12 cellular contexts compared by ENCODE assay signal in the genomic region with DNA sequence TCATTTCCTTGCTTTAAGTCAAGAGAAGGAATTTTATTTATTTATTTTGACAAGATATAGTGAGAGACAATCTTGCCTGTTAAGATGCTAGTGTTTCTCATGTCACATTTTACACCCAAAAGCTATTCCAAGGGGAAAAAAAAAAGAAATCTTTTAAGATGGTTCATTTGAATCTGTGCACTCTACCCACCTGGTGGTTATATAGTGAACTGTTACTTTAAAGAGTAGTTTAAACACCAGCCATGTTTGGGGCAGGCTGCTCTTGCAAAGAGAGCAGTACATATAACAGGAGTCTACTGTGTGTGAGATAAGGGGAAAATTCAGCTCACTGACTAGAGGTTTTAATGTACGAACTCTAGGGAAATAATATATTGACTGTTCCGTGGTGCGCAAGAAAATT. TPM values are rescaled to one million over a fixed set of nuclear protein-coding genes. Genes with fewer than 3 reads are reported as not detected.
DNase-seq lines count a peak whose midpoint lies in the region; ATAC-seq and TF ChIP-seq lines count a peak whose summit lies in the region.
"Had no signal": no experiment of that assay in that cellular context is flagged by ENCODE, and none has a peak within 500 bp of the region (broad histone marks: within the 10 kb centered on the region; RNA-seq: fewer than 3 reads in every experiment).

No MANE protein-coding gene starts in this region.

- H3K79me2 ChIP-seq in mesendoderm (ENCODE audit: control insufficient read depth, insufficient read depth, low read length), result no peaks in the 10 kb centered on the region

- H3K4me1 ChIP-seq in mesendoderm (ENCODE audit: control insufficient read depth, low read depth, low read length), result no peaks in the 10 kb centered on the region

- no peak overlapping the region for H2BK5ac ChIP-seq in mesendoderm (ENCODE audit: low read length)

- intact Hi-C loops in Calu3 (cut with micrococcal nuclease; ENCODE audit: unreplicated experiment), result no loop called here

- peaks cover 26% of the 10 kb centered on the region for H3K27me3 Mint-ChIP-seq in activated CD8-positive, alpha-beta memory T cell treated with anti-CD3 and anti-CD28 coated beads, Interleukin-2, amount 10 ng/mL, durations not matched to agents 7 days and 5 days
- H3K27me3 Mint-ChIP-seq in Calu3 (ENCODE audit: unreplicated experiment), result peaks cover 67% of the 10 kb centered on the region

- peak; percentile 66 for DNase-seq in NCI-H1417 treated with DMSO at 0.1 percent for 48 hours (lab: John Stamatoyannopoulos, UW)
- peak; percentile 25 for DNase-seq in RKO (ENCODE audit: low spot score)
- peak; percentile 45 for DNase-seq in mesendoderm
- no peak for DNase-seq in activated CD8-positive, alpha-beta memory T cell treated with anti-CD3 and anti-CD28 coated beads, Interleukin-2, amount 10 ng/mL, durations not matched to agents 7 days and 5 days
- DNase-seq in Calu3, result no peak
- DNase-seq: activated CD8-positive, alpha-beta memory T cell treated with anti-CD3 and anti-CD28 coated beads for 24 hours; activated naive CD8-positive, alpha-beta T cell treated with anti-CD3 and anti-CD28 coated beads, Interleukin-2, amount 10 ng/mL, durations not matched to agents 7 days and 5 days; heart right ventricle had no signal

- CTCF ChIA-PET in activated CD8-positive, alpha-beta memory T cell treated with anti-CD3 and anti-CD28 coated beads, Interleukin-2, amount 10 ng/mL, durations not matched to agents 7 days and 5 days (lab: Charles Lee), result no interaction called here
- CTCF ChIA-PET in Calu3 (lab: Charles Lee), result no interaction called here

- no peak overlapping the region for H3K27ac Mint-ChIP-seq in activated CD8-positive, alpha-beta memory T cell treated with anti-CD3 and anti-CD28 coated beads, Interleukin-2, amount 10 ng/mL, durations not matched to agents 7 days and 5 days
- no peak overlapping the region for H3K27ac Mint-ChIP-seq in Calu3 (ENCODE audit: unreplicated experiment)
- H3K27ac Mint-ChIP-seq: activated naive CD8-positive, alpha-beta T cell treated with anti-CD3 and anti-CD28 coated beads, Interleukin-2, amount 10 ng/mL, durations not matched to agents 7 days and 5 days had no signal

- no peak overlapping the region for H3K4ac ChIP-seq in mesendoderm (ENCODE audit: low read depth, low read length)

- BruUV-seq in Calu3 (replicated peaks; lab: Mats Ljungman, UMichigan), result no TSS peak

- peaks cover 3% of the 10 kb centered on the region for H3K9me3 Mint-ChIP-seq in activated CD8-positive, alpha-beta memory T cell treated with anti-CD3 and anti-CD28 coated beads, Interleukin-2, amount 10 ng/mL, durations not matched to agents 7 days and 5 days (ENCODE audit: low read depth)
- no peaks in the 10 kb centered on the region for H3K9me3 Mint-ChIP-seq in Calu3 (ENCODE audit: low read depth, unreplicated experiment)
- H3K9me3 Mint-ChIP-seq: activated naive CD8-positive, alpha-beta T cell treated with anti-CD3 and anti-CD28 coated beads, Interleukin-2, amount 10 ng/mL, durations not matched to agents 7 days and 5 days had no signal

- H3K27ac ChIP-seq in mesendoderm (ENCODE audit: low read depth, low read length), result no peak overlapping the region
- H3K27ac ChIP-seq: heart right ventricle had no signal

- peaks cover 6% of the 10 kb centered on the region for H3K4me1 Mint-ChIP-seq in activated CD8-positive, alpha-beta memory T cell treated with anti-CD3 and anti-CD28 coated beads, Interleukin-2, amount 10 ng/mL, durations not matched to agents 7 days and 5 days
- no peaks in the 10 kb centered on the region for H3K4me1 Mint-ChIP-seq in Calu3 (ENCODE audit: low read depth, unreplicated experiment)

- H3K18ac ChIP-seq in mesendoderm (ENCODE audit: low read length), result no peak overlapping the region

- no peak overlapping the region for H3K56ac ChIP-seq in mesendoderm (ENCODE audit: low read length)

- H3K27me3 ChIP-seq in mesendoderm (ENCODE audit: insufficient read depth, low read length, poor library complexity), result no peaks in the 10 kb centered on the region

- no peak overlapping the region for H3K4me2 ChIP-seq in mesendoderm (ENCODE audit: low read length)

- no peak overlapping the region for H3K4me3 ChIP-seq in mesendoderm (ENCODE audit: low read length)
- H3K4me3 ChIP-seq: heart right ventricle had no signal

- no peak overlapping the region for H2BK15ac ChIP-seq in mesendoderm (replicated peaks; ENCODE audit: low read depth)

- H3K23ac ChIP-seq in mesendoderm (ENCODE audit: low read length), result no peak overlapping the region

- WGBS in mesendoderm (ENCODE audit: extremely low coverage, insufficient coverage, low lambda C conversion rate), result no CpG with 5 or more reads among the region's 3 CpGs

- TF ChIP-seq CTCF in Calu3 (IDR thresholded peaks at IDR 0.05; ENCODE audit: unreplicated experiment), result no peak

- H4K8ac ChIP-seq in mesendoderm (ENCODE audit: low read depth, low read length), result no peak overlapping the region

- no peak overlapping the region for H3K9ac ChIP-seq in mesendoderm (ENCODE audit: low read length)

- no peak overlapping the region for H3K4me3 Mint-ChIP-seq in activated CD8-positive, alpha-beta memory T cell treated with anti-CD3 and anti-CD28 coated beads, Interleukin-2, amount 10 ng/mL, durations not matched to agents 7 days and 5 days
- H3K4me3 Mint-ChIP-seq in Calu3 (ENCODE audit: low read depth, unreplicated experiment), result no peak overlapping the region
- H3K4me3 Mint-ChIP-seq: activated naive CD8-positive, alpha-beta T cell treated with anti-CD3 and anti-CD28 coated beads, Interleukin-2, amount 10 ng/mL, durations not matched to agents 7 days and 5 days had no signal

- no peak overlapping the region for H4K5ac ChIP-seq in mesendoderm (ENCODE audit: low read length)

- no peaks in the 10 kb centered on the region for H3K79me1 ChIP-seq in mesendoderm (ENCODE audit: low read length)

- H3K36me3 Mint-ChIP-seq in activated CD8-positive, alpha-beta memory T cell treated with anti-CD3 and anti-CD28 coated beads, Interleukin-2, amount 10 ng/mL, durations not matched to agents 7 days and 5 days, result no peaks in the 10 kb centered on the region
- H3K36me3 Mint-ChIP-seq in Calu3 (ENCODE audit: insufficient read depth, unreplicated experiment), result no peaks in the 10 kb centered on the region
- H3K36me3 Mint-ChIP-seq: activated naive CD8-positive, alpha-beta T cell treated with anti-CD3 and anti-CD28 coated beads, Interleukin-2, amount 10 ng/mL, durations not matched to agents 7 days and 5 days had no signal

- no peak overlapping the region for H2BK120ac ChIP-seq in mesendoderm (ENCODE audit: low read depth, low read length)

- no peak overlapping the region for H2AK5ac ChIP-seq in mesendoderm (ENCODE audit: low read length)

- ATAC-seq in GM18861 (IDR thresholded peaks at IDR 0.05; ENCODE audit: unreplicated experiment), result peak; percentile 51
- no peak for ATAC-seq in activated CD8-positive, alpha-beta memory T cell treated with anti-CD3 and anti-CD28 coated beads, Interleukin-2, amount 10 ng/mL, durations not matched to agents 7 days and 5 days
- no peak for ATAC-seq in HG02571 (IDR thresholded peaks at IDR 0.05; ENCODE audit: unreplicated experiment)
- no peak for ATAC-seq in HG02623 (IDR thresholded peaks at IDR 0.05; ENCODE audit: unreplicated experiment)
- ATAC-seq: heart right ventricle had no signal

- no peaks in the 10 kb centered on the region for H3K36me3 ChIP-seq in mesendoderm (ENCODE audit: control insufficient read depth, insufficient read depth, low read length)
- H3K36me3 ChIP-seq: heart right ventricle had no signal

RNA-seq across cellular contexts. Expression of a gene that starts 3.3 kb away (rescaled TPM):
- polyA plus RNA-seq in mesendoderm (2013, experiment 1 of 2), result 1.8 TPM
- polyA plus RNA-seq in mesendoderm (2013, experiment 2 of 2), result 2.0 TPM
- total RNA-seq in activated CD8-positive, alpha-beta memory T cell treated with anti-CD3 and anti-CD28 coated beads, Interleukin-2, amount 10 ng/mL, durations not matched to agents 7 days and 5 days, result not detected
- total RNA-seq in Calu3 (2022), result not detected in 2 replicates
- total RNA-seq: activated naive CD8-positive, alpha-beta T cell treated with anti-CD3 and anti-CD28 coated beads, Interleukin-2, amount 10 ng/mL, durations not matched to agents 7 days and 5 days; dermis microvascular lymphatic vessel endothelial cell had no signal

Comparison
In these comparisons a context has a peak if more than half of its experiments do, and no peak if none do; other contexts are left out.
1. DNase-seq: peak in NCI-H1417 treated with DMSO at 0.1 percent for 48 hours (single experiment), RKO (single experiment) and mesendoderm (single experiment); none in activated CD8-positive, alpha-beta memory T cell treated with anti-CD3 and anti-CD28 coated beads, Interleukin-2, amount 10 ng/mL, durations not matched to agents 7 days and 5 days (single experiment) and Calu3 (single experiment).